In genomic region chr7:19215421-19215820, GRCh38 we compare ENCODE assay signal across 15 cellular contexts.
DNase-seq lines count a peak whose midpoint lies in the region; TF ChIP-seq lines count a peak whose summit lies in the region.
"Had no signal": no experiment of that assay in that cellular context is flagged by ENCODE, and none has a peak within 500 bp of the region (broad histone marks: within the 10 kb centered on the region; RNA-seq: fewer than 3 reads in every experiment).

No MANE protein-coding gene starts in this region.

- DNase-seq in ACHN = peak; percentile 35
- peak; percentile 26 for DNase-seq in HFF-Myc (ENCODE audit: extremely low read depth, low read depth)
- DNase-seq in astrocyte of the cerebellum (ENCODE audit: low read depth) = peak; percentile 85
- DNase-seq in left kidney (ENCODE audit: low read depth, low spot score) = peak; percentile 75
- DNase-seq in NK-92 (lab: John Stamatoyannopoulos, UW; ENCODE audit: unreplicated experiment) = no peak
- DNase-seq in C1 segment of cervical spinal cord (lab: John Stamatoyannopoulos, UW) = no peak
- DNase-seq in NCI-H1436 (lab: John Stamatoyannopoulos, UW) = no peak
- no peak for DNase-seq in NCI-H748 treated with DMSO at 0.1 percent for 48 hours (lab: John Stamatoyannopoulos, UW)
- DNase-seq: activated B cell treated with CpG ODN at 0.5 μM for 24 hours; activated T-cell treated with anti-CD3 and anti-CD28 coated beads, Interleukin-2, amount 50 U/mL, for 72 hours; mucosa of descending colon; NCI-H510A; SIG-M5; sigmoid colon had no signal

- H3K4me3 ChIP-seq in HFF-Myc (replicated peaks; ENCODE audit: low read depth, low read length) (no peak overlapping the region), astrocyte of the cerebellum (ENCODE audit: low read depth, low read length) (no peak overlapping the region)
- H3K4me3 ChIP-seq: ascending aorta, mucosa of descending colon, sigmoid colon had no signal

- TF ChIP-seq CTCF in HFF-Myc (IDR thresholded peaks at IDR 0.05; ENCODE audit: low read depth, low read length, missing control alignments) = no peak
- no peak for TF ChIP-seq CTCF in astrocyte of the cerebellum (IDR thresholded peaks at IDR 0.05; ENCODE audit: low read depth, low read length, missing control alignments)

- in situ Hi-C loops in ACHN (cut with HindIII; ENCODE audit: low pct_ligation_motif_present, low pct_unique_long_range_greater_than_20kb, low sequenced_read_pairs) = no loop called here
- in situ Hi-C loops in astrocyte of the cerebellum (cut with HindIII; ENCODE audit: low sequenced_read_pairs) = no loop called here

Comparison
In these comparisons a context has a peak if more than half of its experiments do, and no peak if none do; other contexts are left out.
1. DNase-seq: peak in ACHN (single experiment), HFF-Myc (single experiment), astrocyte of the cerebellum (single experiment) and left kidney (single experiment); none in NK-92 (single experiment), C1 segment of cervical spinal cord (0 of 14), NCI-H1436 (single experiment) and NCI-H748 treated with DMSO at 0.1 percent for 48 hours (single experiment).